Comparison of ENCODE assay signal across 26 cellular contexts in genomic region chr12:45853550-45853949, GRCh38.
"Had no signal": no experiment of that assay in that cellular context is flagged by ENCODE, and none has a peak within 500 bp of the region (broad histone marks: within the 10 kb centered on the region; RNA-seq: fewer than 3 reads in every experiment).

No MANE protein-coding gene starts in this region.

- H3K27me3 Mint-ChIP-seq: progenitor cell of endocrine pancreas; stimulated activated naive B cell treated with anti-CD40 and anti-IgM and Interleukin-4, amounts not matched to agents 10 μg/mL and 1 μg/mL and 100 μg/mL, for 72 hours; stimulated activated naive CD8-positive, alpha-beta T cell treated with anti-CD3 and anti-CD28 coated beads, Interleukin-15, Interleukin-2, amounts not matched to agents 100 ng/mL and 50 ng/mL, for 24 hours had no signal

- H3K4me1 ChIP-seq: neural progenitor cell, parathyroid adenoma, psoas muscle, right lobe of liver, thyroid gland, tibial nerve, upper lobe of left lung, vagina had no signal

- ATAC-seq: natural killer cell; psoas muscle; right lobe of liver; stimulated activated effector memory CD8-positive, alpha-beta T cell treated with anti-CD3 and anti-CD28 coated beads, Interleukin-12 subunit alpha, Interleukin-12 subunit beta, amount 100 ng/mL, for 72 hours; stimulated activated naive B cell treated with anti-CD40 and anti-IgM and Interleukin-4, amounts not matched to agents 10 μg/mL and 1 μg/mL and 100 μg/mL, for 72 hours had no signal

- H3K27ac Mint-ChIP-seq: nephron; neural progenitor cell; stimulated activated effector memory CD8-positive, alpha-beta T cell treated with anti-CD3 and anti-CD28 coated beads, Interleukin-12 subunit alpha, Interleukin-12 subunit beta, amount 100 ng/mL, for 72 hours; stimulated activated naive B cell treated with anti-CD40 and anti-IgM and Interleukin-4, amounts not matched to agents 10 μg/mL and 1 μg/mL and 100 μg/mL, for 72 hours; stimulated activated naive CD8-positive, alpha-beta T cell treated with anti-CD3 and anti-CD28 coated beads, Interleukin-15, Interleukin-2, amounts not matched to agents 100 ng/mL and 50 ng/mL, for 24 hours had no signal

- H3K9me3 Mint-ChIP-seq: natural killer cell; nephron; neural progenitor cell; stimulated activated effector memory CD8-positive, alpha-beta T cell treated with anti-CD3 and anti-CD28 coated beads, Interleukin-12 subunit alpha, Interleukin-12 subunit beta, amount 100 ng/mL, for 72 hours; stimulated activated naive B cell treated with anti-CD40 and anti-IgM and Interleukin-4, amounts not matched to agents 10 μg/mL and 1 μg/mL and 100 μg/mL, for 72 hours; stimulated activated naive CD8-positive, alpha-beta T cell treated with anti-CD3 and anti-CD28 coated beads, Interleukin-15, Interleukin-2, amounts not matched to agents 100 ng/mL and 50 ng/mL, for 24 hours had no signal

- H3K9me3 ChIP-seq: ovary, psoas muscle, right lobe of liver, sigmoid colon, stomach, thoracic aorta, thyroid gland, tibial nerve, upper lobe of left lung, vagina had no signal

- H3K27ac ChIP-seq: neural progenitor cell, ovary, parathyroid adenoma, psoas muscle, right lobe of liver, sigmoid colon, stomach, thoracic aorta, thyroid gland, tibial nerve, upper lobe of left lung, vagina had no signal

- H3K27me3 ChIP-seq: neural progenitor cell, ovary, right lobe of liver, sigmoid colon, stomach, thyroid gland, tibial nerve, upper lobe of left lung, vagina had no signal

- H3K4me3 Mint-ChIP-seq: natural killer cell; nephron; neural progenitor cell; stimulated activated effector memory CD8-positive, alpha-beta T cell treated with anti-CD3 and anti-CD28 coated beads, Interleukin-12 subunit alpha, Interleukin-12 subunit beta, amount 100 ng/mL, for 72 hours; stimulated activated naive B cell treated with anti-CD40 and anti-IgM and Interleukin-4, amounts not matched to agents 10 μg/mL and 1 μg/mL and 100 μg/mL, for 72 hours; stimulated activated naive CD8-positive, alpha-beta T cell treated with anti-CD3 and anti-CD28 coated beads, Interleukin-15, Interleukin-2, amounts not matched to agents 100 ng/mL and 50 ng/mL, for 24 hours had no signal

- DNase-seq: natural killer cell; occipital lobe; ovary; psoas muscle; right lobe of liver; sigmoid colon; small intestine; stimulated activated CD4-positive, alpha-beta T cell treated with anti-CD3 and anti-CD28 coated beads, Interleukin-15, amount 100 ng/mL, for 24 hours; stimulated activated CD4-positive, alpha-beta T cell treated with anti-CD3 and anti-CD28 coated beads, Interleukin-2, amount 100 ng/mL, for 24 hours; stimulated activated CD4-positive, alpha-beta T cell treated with anti-CD3 and anti-CD28 coated beads, Interleukin-2, amount 100 ng/mL, for 48 hours; stimulated activated CD4-positive, alpha-beta T cell treated with anti-CD3 and anti-CD28 coated beads, Interleukin-4, amount 100 ng/mL, for 24 hours; stimulated activated naive B cell treated with anti-CD40 and anti-IgM and Interleukin-4, amounts not matched to agents 10 μg/mL and 1 μg/mL and 100 μg/mL, for 72 hours; stimulated activated naive CD4-positive, alpha-beta T cell treated with Interleukin-2 at 50 U/mL for 16 hours; stomach; thyroid gland; trophoblast cell; upper lobe of left lung had no signal

- H3K4me1 Mint-ChIP-seq: nephron; neural progenitor cell; stimulated activated effector memory CD8-positive, alpha-beta T cell treated with anti-CD3 and anti-CD28 coated beads, Interleukin-12 subunit alpha, Interleukin-12 subunit beta, amount 100 ng/mL, for 72 hours; stimulated activated naive B cell treated with anti-CD40 and anti-IgM and Interleukin-4, amounts not matched to agents 10 μg/mL and 1 μg/mL and 100 μg/mL, for 72 hours had no signal

- H3K4me3 ChIP-seq: neural progenitor cell, ovary, psoas muscle, right lobe of liver, sigmoid colon, stomach, thoracic aorta, thyroid gland, tibial nerve, upper lobe of left lung, vagina had no signal
